28 cellular contexts compared by ENCODE assay signal in genomic region chr10:59684006-59684405, GRCh38.
"Had no signal": no experiment of that assay in that cellular context is flagged by ENCODE, and none has a peak within 500 bp of the region (broad histone marks: within the 10 kb centered on the region; RNA-seq: fewer than 3 reads in every experiment).

No MANE protein-coding gene starts in this region.

- DNase-seq: activated CD4-positive, alpha-beta memory T cell treated with anti-CD3 and anti-CD28 coated beads, Interleukin-2, amount 10 ng/mL, durations not matched to agents 7 days and 5 days; activated CD4-positive, alpha-beta T cell treated with anti-CD3 and anti-CD28 coated beads for 1 hour; activated CD4-positive, alpha-beta T cell treated with anti-CD3 and anti-CD28 coated beads for 4 hours; activated CD4-positive, alpha-beta T cell treated with anti-CD3 and anti-CD28 coated beads, Interleukin-2, amount 10 ng/mL, durations not matched to agents 7 days and 5 days; activated CD4-positive, alpha-beta T cell treated with anti-CD3 and anti-CD28 coated beads, Interleukin-2, amount 50 U/mL, for 4 hours; activated CD8-positive, alpha-beta memory T cell treated with anti-CD3 and anti-CD28 coated beads, Interleukin-2, amount 50 U/mL, for 48 hours; activated gamma-delta T cell; activated naive CD4-positive, alpha-beta T cell; activated naive CD4-positive, alpha-beta T cell treated with anti-CD3 and anti-CD28 coated beads, Interleukin-2, amount 10 ng/mL, durations not matched to agents 7 days and 5 days; activated naive CD8-positive, alpha-beta T cell treated with anti-CD3 and anti-CD28 coated beads, Interleukin-2, amount 10 ng/mL, durations not matched to agents 7 days and 5 days; activated T-cell treated with anti-CD3 and anti-CD28 coated beads for 4 hours; activated T-cell treated with anti-CD3 and anti-CD28 coated beads, Interleukin-2, amount 50 U/mL, for 24 hours; activated T-cell treated with anti-CD3 and anti-CD28 coated beads, Interleukin-2, amount 50 U/mL, for 72 hours; brain microvascular endothelial cell; cerebellar nuclear complex; colonic mucosa; effector CD8-positive, alpha-beta T cell; erythroblast; gastrocnemius medialis; glutamatergic neuron; heart left ventricle; T-helper 2 cell had no signal

- H3K4me1 ChIP-seq: ascending aorta, colonic mucosa, esophagus muscularis mucosa, heart left ventricle had no signal

- H3K27ac Mint-ChIP-seq: activated CD4-positive, alpha-beta memory T cell treated with anti-CD3 and anti-CD28 coated beads, Interleukin-2, amount 10 ng/mL, durations not matched to agents 7 days and 5 days; activated CD4-positive, alpha-beta T cell treated with anti-CD3 and anti-CD28 coated beads, Interleukin-2, amount 10 ng/mL, durations not matched to agents 7 days and 5 days; activated naive CD4-positive, alpha-beta T cell treated with anti-CD3 and anti-CD28 coated beads, Interleukin-2, amount 10 ng/mL, durations not matched to agents 7 days and 5 days; activated naive CD4-positive, alpha-beta T cell treated with anti-CD3 and anti-CD28 coated beads, Interleukin-2, amount 50 U/mL, for 72 hours; activated naive CD8-positive, alpha-beta T cell treated with anti-CD3 and anti-CD28 coated beads, Interleukin-2, amount 10 ng/mL, durations not matched to agents 7 days and 5 days; activated T-cell treated with anti-CD3 and anti-CD28 coated beads, Interleukin-2, amount 50 U/mL, for 24 hours; activated T-cell treated with anti-CD3 and anti-CD28 coated beads, Interleukin-2, amount 50 U/mL, for 72 hours; WTC11 had no signal

- H3K9me3 Mint-ChIP-seq: activated CD4-positive, alpha-beta memory T cell treated with anti-CD3 and anti-CD28 coated beads, Interleukin-2, amount 10 ng/mL, durations not matched to agents 7 days and 5 days; activated CD4-positive, alpha-beta T cell treated with anti-CD3 and anti-CD28 coated beads, Interleukin-2, amount 10 ng/mL, durations not matched to agents 7 days and 5 days; activated naive CD4-positive, alpha-beta T cell treated with anti-CD3 and anti-CD28 coated beads, Interleukin-2, amount 10 ng/mL, durations not matched to agents 7 days and 5 days; activated naive CD4-positive, alpha-beta T cell treated with anti-CD3 and anti-CD28 coated beads, Interleukin-2, amount 50 U/mL, for 72 hours; activated naive CD8-positive, alpha-beta T cell treated with anti-CD3 and anti-CD28 coated beads, Interleukin-2, amount 10 ng/mL, durations not matched to agents 7 days and 5 days; activated T-cell treated with anti-CD3 and anti-CD28 coated beads, Interleukin-2, amount 50 U/mL, for 24 hours; activated T-cell treated with anti-CD3 and anti-CD28 coated beads, Interleukin-2, amount 50 U/mL, for 72 hours; WTC11 had no signal

- H3K36me3 Mint-ChIP-seq: activated naive CD4-positive, alpha-beta T cell treated with anti-CD3 and anti-CD28 coated beads, Interleukin-2, amount 10 ng/mL, durations not matched to agents 7 days and 5 days; activated naive CD4-positive, alpha-beta T cell treated with anti-CD3 and anti-CD28 coated beads, Interleukin-2, amount 50 U/mL, for 72 hours; activated naive CD8-positive, alpha-beta T cell treated with anti-CD3 and anti-CD28 coated beads, Interleukin-2, amount 10 ng/mL, durations not matched to agents 7 days and 5 days; WTC11 had no signal

- H3K27ac ChIP-seq: ascending aorta, brain microvascular endothelial cell, colonic mucosa, esophagus muscularis mucosa, foreskin keratinocyte, gastrocnemius medialis, heart left ventricle, VCaP had no signal

- H3K36me3 ChIP-seq: ascending aorta, brain microvascular endothelial cell, colonic mucosa, esophagus muscularis mucosa, heart left ventricle had no signal

- ATAC-seq: activated naive CD4-positive, alpha-beta T cell treated with anti-CD3 and anti-CD28 coated beads, Interleukin-2, amount 50 U/mL, for 72 hours; activated T-cell treated with anti-CD3 and anti-CD28 coated beads, Interleukin-2, amount 50 U/mL, for 72 hours; gastrocnemius medialis; heart left ventricle; WTC11 had no signal

- H3K4me3 ChIP-seq: ascending aorta, colonic mucosa, esophagus muscularis mucosa, gastrocnemius medialis, heart left ventricle had no signal

- H3K9me3 ChIP-seq: ascending aorta, colonic mucosa, esophagus muscularis mucosa, gastrocnemius medialis, heart left ventricle had no signal

- H3K4me3 Mint-ChIP-seq: activated CD4-positive, alpha-beta memory T cell treated with anti-CD3 and anti-CD28 coated beads, Interleukin-2, amount 10 ng/mL, durations not matched to agents 7 days and 5 days; activated CD4-positive, alpha-beta T cell treated with anti-CD3 and anti-CD28 coated beads, Interleukin-2, amount 10 ng/mL, durations not matched to agents 7 days and 5 days; activated naive CD4-positive, alpha-beta T cell treated with anti-CD3 and anti-CD28 coated beads, Interleukin-2, amount 10 ng/mL, durations not matched to agents 7 days and 5 days; activated naive CD8-positive, alpha-beta T cell treated with anti-CD3 and anti-CD28 coated beads, Interleukin-2, amount 10 ng/mL, durations not matched to agents 7 days and 5 days; activated T-cell treated with anti-CD3 and anti-CD28 coated beads, Interleukin-2, amount 50 U/mL, for 24 hours; activated T-cell treated with anti-CD3 and anti-CD28 coated beads, Interleukin-2, amount 50 U/mL, for 72 hours; WTC11 had no signal

- H3K27me3 ChIP-seq: ascending aorta, brain microvascular endothelial cell, colonic mucosa, esophagus muscularis mucosa, foreskin keratinocyte, gastrocnemius medialis, heart left ventricle had no signal

- H3K4me1 Mint-ChIP-seq: activated naive CD4-positive, alpha-beta T cell treated with anti-CD3 and anti-CD28 coated beads, Interleukin-2, amount 10 ng/mL, durations not matched to agents 7 days and 5 days; activated naive CD8-positive, alpha-beta T cell treated with anti-CD3 and anti-CD28 coated beads, Interleukin-2, amount 10 ng/mL, durations not matched to agents 7 days and 5 days had no signal
